ENCODE assay signal across 6 cellular contexts in genomic region chr2:241150660-241151530, GRCh38. TPM values are rescaled to one million over a fixed set of nuclear protein-coding genes. Genes with fewer than 3 reads are reported as not detected.
A peak's percentile ranks its signal among the peaks of the same experiment; 100 is the strongest.
DNase-seq lines count a peak whose midpoint lies in the region; ATAC-seq and TF ChIP-seq lines count a peak whose summit lies in the region.

No MANE protein-coding gene starts in this region.

- H3K27me3 Mint-ChIP-seq in naive thymus-derived CD8-positive, alpha-beta T cell: no peaks in the 10 kb centered on the region

- TF ChIP-seq POLR2A in body of pancreas (IDR thresholded peaks at IDR 0.05): no peak

- TF ChIP-seq CTCF in body of pancreas (IDR thresholded peaks at IDR 0.05): no peak

- peaks cover 23 to 42% (median 35%) of the 10 kb centered on the region in 4 donors for H3K4me1 Mint-ChIP-seq in naive thymus-derived CD8-positive, alpha-beta T cell

- 8 to 9% methylated on average over 14 to 21 of the region's 37 CpGs for WGBS in body of pancreas, 2 donors

- POLR2A ChIA-PET in naive thymus-derived CD8-positive, alpha-beta T cell (lab: Charles Lee): interaction anchor here (0.7 to 6.3 kb wide), 10 partner anchors 41 to 236 kb away, joined by 3 to 135 read pairs (median 12); partner anchors contain the start of gene MTERF4

- H3K27ac ChIP-seq in body of pancreas: peak overlapping the region in 3 of 4 donors; percentile 39 to 81 (median 80)

- peaks cover 21% of the 10 kb centered on the region for H3K4me1 ChIP-seq in body of pancreas

- H3K27ac Mint-ChIP-seq in naive thymus-derived CD8-positive, alpha-beta T cell: peak overlapping the region; percentile 87 to 99 (median 96)

- H3K4me3 ChIP-seq in body of pancreas: peak overlapping the region; percentile 91 to 100

- H3K9me3 Mint-ChIP-seq in naive thymus-derived CD8-positive, alpha-beta T cell: no peaks in the 10 kb centered on the region

- ATAC-seq in HG03280 (IDR thresholded peaks at IDR 0.05; ENCODE audit: unreplicated experiment) (peak; percentile 26), body of pancreas (no peak), HG03196 (IDR thresholded peaks at IDR 0.05; ENCODE audit: unreplicated experiment) (no peak), GM18519 (IDR thresholded peaks at IDR 0.05; ENCODE audit: low FRiP score, unreplicated experiment) (no peak)
- no peak for ATAC-seq in naive thymus-derived CD8-positive, alpha-beta T cell

- peaks cover 0 to 18% (median 0%) of the 10 kb centered on the region in 3 donors for H3K36me3 Mint-ChIP-seq in naive thymus-derived CD8-positive, alpha-beta T cell

- DNase-seq in body of pancreas (no peak), ecto neural progenitor cell (ENCODE audit: low spot score) (no peak)
- DNase-seq in naive thymus-derived CD8-positive, alpha-beta T cell: peak in 1 of 10 donors; percentile 1

- peaks cover 0 to 2% of the 10 kb centered on the region in 2 donors for H3K36me3 ChIP-seq in body of pancreas (replicated peaks in 1 of 2; ENCODE audit: insufficient read depth in 1 of 2, low read depth in 2 of 2)

- no peaks in the 10 kb centered on the region for H3K27me3 ChIP-seq in body of pancreas

- H3K9me3 ChIP-seq in body of pancreas: no peaks in the 10 kb centered on the region

- intact Hi-C loops in body of pancreas (cut with DNase I): no loop called here

- H3K4me3 Mint-ChIP-seq in naive thymus-derived CD8-positive, alpha-beta T cell: peak overlapping the region; percentile 94 to 100 (median 98)

RNA-seq across cellular contexts. Expression of gene PPP1R7, which starts 0.6 kb away (rescaled TPM):
- total RNA-seq in body of pancreas: 10 to 100 TPM; 27.0 to 99.4 TPM
- 10 to 100 TPM; 60.4 to 65.4 TPM for total RNA-seq in naive thymus-derived CD8-positive, alpha-beta T cell
- 100 to 1,000 TPM; 109 to 115 (median 112) TPM for polyA plus RNA-seq in naive thymus-derived CD8-positive, alpha-beta T cell

RNA-seq across cellular contexts. Expression of gene PASK, which starts 1.6 kb away (rescaled TPM):
- 10 to 100 TPM in 1 of 2 donors, 1 to 10 TPM in 1; 7.5 to 15.8 TPM for total RNA-seq in body of pancreas
- 100 to 1,000 TPM; 550 to 574 TPM for total RNA-seq in naive thymus-derived CD8-positive, alpha-beta T cell
- 10 to 100 TPM; 68.3 to 78.7 (median 69.9) TPM for polyA plus RNA-seq in naive thymus-derived CD8-positive, alpha-beta T cell

RNA-seq across cellular contexts. Expression of gene ANO7, which starts 37.6 kb away (rescaled TPM):
- total RNA-seq in body of pancreas: 1 to 10 TPM in 1 of 2 donors, under 1 TPM in 1; 0.99 to 1.6 TPM
- under 1 TPM; 0.57 to 0.77 TPM for total RNA-seq in naive thymus-derived CD8-positive, alpha-beta T cell
- under 1 TPM in 1 of 3 donors, not detected in 2; 0.16 TPM for polyA plus RNA-seq in naive thymus-derived CD8-positive, alpha-beta T cell

RNA-seq across cellular contexts. Expression of gene MTERF4, which starts 48.8 kb away (rescaled TPM):
- 10 to 100 TPM; 17.1 to 39.2 TPM for total RNA-seq in body of pancreas
- total RNA-seq in naive thymus-derived CD8-positive, alpha-beta T cell: 100 to 1,000 TPM; 265 to 270 TPM
- 10 to 100 TPM; 46.4 to 82.1 (median 57.8) TPM for polyA plus RNA-seq in naive thymus-derived CD8-positive, alpha-beta T cell

Comparison
In these comparisons a context has a peak if more than half of its experiments do, and no peak if none do; other contexts are left out.
1. RNA of gene PASK, which starts 1.6 kb away (total RNA-seq): 550 to 574 TPM in naive thymus-derived CD8-positive, alpha-beta T cell; 7.5 to 15.8 TPM in body of pancreas; every median in the first group is over 10 times any median in the second.